ENCODE assay signal across 26 cellular contexts in the genomic region with DNA sequence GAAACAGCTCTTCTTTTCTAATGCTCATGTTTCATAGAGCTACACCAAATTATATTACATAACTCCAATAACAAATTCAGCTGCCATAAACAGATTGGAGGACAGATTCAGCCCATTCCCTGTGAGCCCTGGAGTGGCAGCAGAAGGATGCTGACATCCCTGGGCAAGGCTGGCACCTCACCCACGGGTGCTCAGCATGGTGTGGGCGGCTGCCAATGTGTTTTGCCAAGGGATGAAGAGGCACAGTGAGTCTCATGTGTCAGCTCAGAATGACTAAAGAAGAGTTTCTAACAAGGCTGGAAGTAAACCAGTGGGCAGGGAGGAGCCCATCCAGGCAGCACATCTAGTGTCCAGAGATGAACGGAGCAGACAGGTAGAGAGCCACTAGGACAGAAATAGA.
DNase-seq lines count a peak whose midpoint lies in the region; ATAC-seq and FAIRE-seq lines count a peak whose summit lies in the region.
"Had no signal": no experiment of that assay in that cellular context is flagged by ENCODE, and none has a peak within 500 bp of the region (broad histone marks: within the 10 kb centered on the region; RNA-seq: fewer than 3 reads in every experiment).

No MANE protein-coding gene starts in this region.

- DNase-seq in HTR-8/SVneo (ENCODE audit: insufficient read length, low spot score) = no peak
- peak; percentile 98 for DNase-seq in cerebellar cortex (ENCODE audit: low spot score)
- DNase-seq in inferior parietal cortex (ENCODE audit: extremely low spot score) = peak; percentile 49
- DNase-seq in posterior cingulate gyrus = peak in 8 of 10 donors; percentile 41 to 95 (median 72)
- DNase-seq in DMS 273 (lab: John Stamatoyannopoulos, UW; ENCODE audit: unreplicated experiment) = no peak
- DNase-seq in NCI-H2107 treated with DMSO at 0.1 percent for 48 hours (lab: John Stamatoyannopoulos, UW; ENCODE audit: unreplicated experiment) = no peak
- DNase-seq: Calu3; CD8-positive, alpha-beta memory T cell; DMS153; DND-41; GM23248; H7; Karpas-422; NCI-H1092 treated with DMSO at 0.1 percent for 48 hours; NCI-H1436 treated with DMSO at 0.1 percent for 48 hours; NCI-H1930; NCI-H2107; NCI-H446; NCI-H524 treated with DMSO at 0.1 percent for 48 hours; NCI-H774; Right ventricle myocardium superior; RPMI8226; T-helper 1 cell had no signal

- FAIRE-seq in HTR-8/SVneo (lab: Jason Lieb, UNC) = peak; percentile 33
- FAIRE-seq: GM19239, HepG2 had no signal

- intact Hi-C loops in posterior cingulate gyrus (cut with DNase I) = no loop called here

- no peak for ATAC-seq in HG02840 (IDR thresholded peaks at IDR 0.05; ENCODE audit: low FRiP score, unreplicated experiment)
- ATAC-seq: HepG2 had no signal

Comparison
In these comparisons a context has a peak if more than half of its experiments do, and no peak if none do; other contexts are left out.
1. DNase-seq: peak in cerebellar cortex (single experiment), inferior parietal cortex (single experiment) and posterior cingulate gyrus (8 of 10); none in HTR-8/SVneo (single experiment), DMS 273 (single experiment) and NCI-H2107 treated with DMSO at 0.1 percent for 48 hours (single experiment).